8 cellular contexts compared by ENCODE assay signal in genomic region chr1:235866207-235866912, GRCh38. TPM values are rescaled to one million over a fixed set of nuclear protein-coding genes. Genes with fewer than 3 reads are reported as not detected.
DNase-seq lines count a peak whose midpoint lies in the region; ATAC-seq and TF ChIP-seq lines count a peak whose summit lies in the region.

LYST (minus strand) TSS chr1:235866906; CDS start chr1:235830417, 36,489 bp downstream.

- peak; percentile 63 for DNase-seq in DMS53 treated with DMSO at 0.1 percent for 48 hours (lab: John Stamatoyannopoulos, UW; ENCODE audit: unreplicated experiment)
- DNase-seq in HL-60 (ENCODE audit: low read depth in 1 of 2, low spot score in 1 of 2), result peak in 1 of 2 experiments; percentile 62
- DNase-seq in SK-MEL-5 (ENCODE audit: low read depth, low spot score), result peak; percentile 31
- DNase-seq in activated naive CD8-positive, alpha-beta T cell treated with anti-CD3 and anti-CD28 coated beads for 36 hours, result peak; percentile 60
- peak; percentile 36 to 88 for DNase-seq in cardiac muscle cell (ENCODE audit: low read depth in 1 of 2, low spot score in 1 of 2)
- DNase-seq in trophoblast cell, result peak; percentile 30 to 62
- DNase-seq in pons (ENCODE audit: low spot score), result no peak

- H3K4me2 ChIP-seq in trophoblast cell (ENCODE audit: low read length), result peak within 1 kb of the TSS; percentile 82

- peak within 1 kb of the TSS; percentile 91 for H4K8ac ChIP-seq in trophoblast cell (ENCODE audit: low read depth, low read length)

- peaks cover 42% of the 10 kb centered on the region for H3K4me1 Mint-ChIP-seq in activated naive CD8-positive, alpha-beta T cell treated with anti-CD3 and anti-CD28 coated beads for 36 hours

- H3K36me3 Mint-ChIP-seq in activated naive CD8-positive, alpha-beta T cell treated with anti-CD3 and anti-CD28 coated beads for 36 hours, result peaks cover 48% of the 10 kb centered on the region

- H3K23ac ChIP-seq in trophoblast cell (ENCODE audit: low read length), result no peak within 1 kb of the TSS

- no peaks in the 10 kb centered on the region for H3K9me3 Mint-ChIP-seq in activated naive CD8-positive, alpha-beta T cell treated with anti-CD3 and anti-CD28 coated beads for 36 hours

- no peak within 1 kb of the TSS for H3K27ac Mint-ChIP-seq in activated naive CD8-positive, alpha-beta T cell treated with anti-CD3 and anti-CD28 coated beads for 36 hours

- H3K18ac ChIP-seq in trophoblast cell (ENCODE audit: low read length), result peak within 1 kb of the TSS; percentile 49

- peak within 1 kb of the TSS; percentile 61 for H3K14ac ChIP-seq in trophoblast cell (ENCODE audit: low read length)

- H3K4me3 Mint-ChIP-seq in activated naive CD8-positive, alpha-beta T cell treated with anti-CD3 and anti-CD28 coated beads for 36 hours, result peak within 1 kb of the TSS; percentile 97

- H3K79me2 ChIP-seq in trophoblast cell (ENCODE audit: control insufficient read depth, insufficient read depth, low read length, poor library complexity), result peaks cover 1% of the 10 kb centered on the region

- H3K4ac ChIP-seq in trophoblast cell (ENCODE audit: low read depth, low read length), result no peak within 1 kb of the TSS

- no peak within 1 kb of the TSS for H2AK5ac ChIP-seq in trophoblast cell (ENCODE audit: low read length)

- in situ Hi-C loops in SK-MEL-5 (cut with HindIII; ENCODE audit: low pct_unique_long_range_greater_than_20kb, low sequenced_read_pairs), result no loop called here

- peak within 1 kb of the TSS; percentile 69 for H4K91ac ChIP-seq in trophoblast cell (ENCODE audit: low read depth, low read length)

- no peaks in the 10 kb centered on the region for H3K27me3 ChIP-seq in HL-60 (ENCODE audit: insufficient read depth, poor library complexity, severe bottlenecking)
- peaks cover 5% of the 10 kb centered on the region for H3K27me3 ChIP-seq in cardiac muscle cell
- H3K27me3 ChIP-seq in trophoblast cell (ENCODE audit: insufficient read depth, low read length), result no peaks in the 10 kb centered on the region

- H3K9ac ChIP-seq in trophoblast cell (ENCODE audit: low read length), result peak within 1 kb of the TSS; percentile 74

- peak within 1 kb of the TSS; percentile 16 for H2BK5ac ChIP-seq in trophoblast cell (ENCODE audit: low read depth, low read length, poor library complexity)

- H2AFZ ChIP-seq in trophoblast cell (ENCODE audit: insufficient read depth, low read length, poor library complexity), result peak within 1 kb of the TSS; percentile 80

- no peak for TF ChIP-seq CTCF in HL-60 (IDR thresholded peaks at IDR 0.05; ENCODE audit: insufficient read depth, low read length)
- TF ChIP-seq CTCF in cardiac muscle cell (IDR thresholded peaks at IDR 0.05; ENCODE audit: low read depth, low read length), result peak; percentile 37

- no CpG with 5 or more reads among the region's 71 CpGs for WGBS in trophoblast cell (ENCODE audit: extremely low coverage, insufficient coverage, insufficient read length)

- no peaks in the 10 kb centered on the region for H3K4me1 ChIP-seq in cardiac muscle cell (ENCODE audit: low read depth)
- peaks cover 0 to 2% of the 10 kb centered on the region in 2 experiments for H3K4me1 ChIP-seq in trophoblast cell (ENCODE audit: control insufficient read depth in 1 of 2, insufficient read depth in 2 of 2, low read length in 2 of 2)

- no peak within 1 kb of the TSS for H2BK12ac ChIP-seq in trophoblast cell (ENCODE audit: low read length)

- no peaks in the 10 kb centered on the region for H3K36me3 ChIP-seq in cardiac muscle cell
- no peaks in the 10 kb centered on the region for H3K36me3 ChIP-seq in trophoblast cell (ENCODE audit: control insufficient read depth in 1 of 2, insufficient read depth in 2 of 2, low read length in 2 of 2)

- peak within 1 kb of the TSS; percentile 27 for H2BK120ac ChIP-seq in trophoblast cell (ENCODE audit: insufficient read depth, low read length, poor library complexity)

- H3K27ac ChIP-seq in HL-60 (replicated peaks), result peak within 1 kb of the TSS; percentile 98
- H3K27ac ChIP-seq in cardiac muscle cell, result peak within 1 kb of the TSS; percentile 89
- peak within 1 kb of the TSS; percentile 23 for H3K27ac ChIP-seq in trophoblast cell (ENCODE audit: low read depth, low read length)

- H3K9me3 ChIP-seq in cardiac muscle cell (ENCODE audit: low read depth), result no peaks in the 10 kb centered on the region
- no peaks in the 10 kb centered on the region for H3K9me3 ChIP-seq in trophoblast cell (ENCODE audit: insufficient read depth, low read depth, low read length)

- H4K12ac ChIP-seq in trophoblast cell (ENCODE audit: low read depth, low read length), result peak within 1 kb of the TSS; percentile 67

- H3K79me1 ChIP-seq in trophoblast cell (ENCODE audit: low read length), result peaks cover 5% of the 10 kb centered on the region

- H3K27me3 Mint-ChIP-seq in activated naive CD8-positive, alpha-beta T cell treated with anti-CD3 and anti-CD28 coated beads for 36 hours, result no peaks in the 10 kb centered on the region

- ATAC-seq in GM21367 (IDR thresholded peaks at IDR 0.05; ENCODE audit: unreplicated experiment), result peak; percentile 42

- H3K4me3 ChIP-seq in HL-60 (replicated peaks; ENCODE audit: insufficient read depth, low read length), result peak within 1 kb of the TSS; percentile 64
- H3K4me3 ChIP-seq in cardiac muscle cell, result peak within 1 kb of the TSS; percentile 64
- peak within 1 kb of the TSS; percentile 90 for H3K4me3 ChIP-seq in trophoblast cell (ENCODE audit: low read depth, low read length)

RNA-seq across cellular contexts. Expression of gene LYST, which starts in this region (rescaled TPM):
- total RNA-seq in SK-MEL-5 (2014; rRNA removed; shearing (Covaris generic)), result 146 and 166 TPM in 2 replicates
- 69.2 and 92.3 TPM in 2 replicates for polyA plus RNA-seq in SK-MEL-5 (2015; cell fraction: cytosol; rRNA removed)
- polyA plus RNA-seq in SK-MEL-5 (2015; cell fraction: nucleus; rRNA removed), result 374 and 406 TPM in 2 replicates
- 10 to 100 TPM; 63.8 to 76.2 TPM for total RNA-seq in activated naive CD8-positive, alpha-beta T cell treated with anti-CD3 and anti-CD28 coated beads for 36 hours
- total RNA-seq in cardiac muscle cell, result 3.7 and 5.2 TPM in 2 replicates
- polyA plus RNA-seq in cardiac muscle cell, result 4.5 and 4.9 TPM in 2 replicates
- 2.4 and 2.7 TPM in 2 replicates for polyA plus RNA-seq in trophoblast cell (2013)

Comparison
In these comparisons a context has a peak if more than half of its experiments do, and no peak if none do; other contexts are left out.
1. RNA of gene LYST (total RNA-seq): 146 to 166 TPM in SK-MEL-5 and 63.8 to 76.2 TPM in activated naive CD8-positive, alpha-beta T cell treated with anti-CD3 and anti-CD28 coated beads for 36 hours; 3.7 to 5.2 TPM in cardiac muscle cell; every median in the first group is over 10 times any median in the second.
2. H3K27ac ChIP-seq: peak in every context shown above with its lines; median percentile 98 in HL-60; 89 in cardiac muscle cell; 23 in trophoblast cell.
3. Peak in every context shown above with its lines, with median percentiles within 50 percentile points of each other: H3K4me3 ChIP-seq.